30 cellular contexts compared by ENCODE assay signal in the genomic region with DNA sequence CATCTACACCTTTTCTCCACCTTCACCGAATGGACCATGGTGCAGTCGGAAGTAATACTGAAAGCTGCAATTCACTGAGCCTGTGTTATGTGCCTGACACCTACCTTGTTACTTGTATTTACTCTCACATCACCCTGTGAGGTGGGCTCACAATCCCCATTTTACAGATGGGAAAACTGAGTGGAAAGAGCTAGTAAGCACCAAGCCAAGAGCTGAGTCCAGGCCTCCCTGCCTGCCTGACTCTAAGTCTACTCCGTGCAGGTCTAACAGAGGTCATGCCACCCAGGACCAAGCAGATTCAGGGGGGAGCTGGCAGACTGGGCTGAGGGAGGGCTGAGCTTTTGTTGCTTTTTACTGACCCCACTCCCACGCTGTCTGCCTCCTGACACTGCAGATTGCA. TPM values are rescaled to one million over a fixed set of nuclear protein-coding genes. Genes with fewer than 3 reads are reported as not detected.
DNase-seq lines count a peak whose midpoint lies in the region; ATAC-seq and TF ChIP-seq lines count a peak whose summit lies in the region.
"Had no signal": no experiment of that assay in that cellular context is flagged by ENCODE, and none has a peak within 500 bp of the region (broad histone marks: within the 10 kb centered on the region; RNA-seq: fewer than 3 reads in every experiment).

No MANE protein-coding gene starts in this region.

- H3K27ac Mint-ChIP-seq in stimulated activated effector memory CD8-positive, alpha-beta T cell treated with anti-CD3 and anti-CD28 coated beads, Interleukin-12 subunit alpha, Interleukin-12 subunit beta, amount 100 ng/mL, for 72 hours: peak overlapping the region; percentile 23
- H3K27ac Mint-ChIP-seq in CD8-positive, alpha-beta T cell: no peak overlapping the region
- H3K27ac Mint-ChIP-seq: activated T-cell treated with anti-CD3 and anti-CD28 coated beads, Interleukin-2, amount 50 U/mL, for 24 hours; B cell; CD4-positive, alpha-beta memory T cell; nephron progenitor cell; stimulated activated naive CD8-positive, alpha-beta T cell treated with anti-CD3 and anti-CD28 coated beads, Interleukin-15, Interleukin-2, amounts not matched to agents 100 ng/mL and 50 ng/mL, for 24 hours; T-helper 17 cell; type B pancreatic cell had no signal

- H3K36me3 ChIP-seq in heart right ventricle (no peaks in the 10 kb centered on the region), esophagus muscularis mucosa (no peaks in the 10 kb centered on the region), uterus (no peaks in the 10 kb centered on the region), SK-N-SH (replicated peaks in 1 of 2; ENCODE audit: control insufficient read depth in 1 of 2, insufficient read depth in 2 of 2, low read length in 1 of 2) (peaks cover 8 to 13% of the 10 kb centered on the region in 2 experiments)
- H3K36me3 ChIP-seq in CD8-positive, alpha-beta T cell (ENCODE audit: insufficient read depth, low read length): no peaks in the 10 kb centered on the region
- H3K36me3 ChIP-seq: MG63 had no signal

- H3K4me3 ChIP-seq in heart right ventricle (no peak overlapping the region), esophagus muscularis mucosa (no peak overlapping the region), uterus (no peak overlapping the region), SK-N-SH (ENCODE audit: low read depth in 2 of 2, low read length in 1 of 2) (no peak overlapping the region)
- no peak overlapping the region for H3K4me3 ChIP-seq in CD8-positive, alpha-beta T cell (ENCODE audit: low read depth, low read length)
- H3K4me3 ChIP-seq: GM12878, MG63 had no signal

- TF ChIP-seq CTCF in heart right ventricle (IDR thresholded peaks at IDR 0.05) (no peak), esophagus muscularis mucosa (IDR thresholded peaks at IDR 0.05) (no peak), uterus (IDR thresholded peaks at IDR 0.05) (no peak), SK-N-SH (IDR thresholded peaks at IDR 0.05) (no peak)
- TF ChIP-seq CTCF in CD8-positive, alpha-beta T cell (IDR thresholded peaks at IDR 0.05): no peak

- CTCF ChIA-PET in SK-N-SH (lab: Yijun Ruan, JAX): no interaction called here
- CTCF ChIA-PET in CD8-positive, alpha-beta T cell (lab: Charles Lee): interaction anchor here (0.8 to 1.6 kb wide), 6 partner anchors 13 to 33 kb away, joined by 3 to 11 read pairs (median 3); no protein-coding TSS in a partner anchor

- H3K9me2 ChIP-seq in SK-N-SH: no peaks in the 10 kb centered on the region

- H3K36me3 Mint-ChIP-seq in stimulated activated effector memory CD8-positive, alpha-beta T cell treated with anti-CD3 and anti-CD28 coated beads, Interleukin-12 subunit alpha, Interleukin-12 subunit beta, amount 100 ng/mL, for 72 hours: no peaks in the 10 kb centered on the region
- no peaks in the 10 kb centered on the region for H3K36me3 Mint-ChIP-seq in CD8-positive, alpha-beta T cell
- H3K36me3 Mint-ChIP-seq: activated naive CD8-positive, alpha-beta T cell treated with anti-CD3 and anti-CD28 coated beads, Interleukin-2, amount 10 ng/mL, durations not matched to agents 7 days and 5 days; CD4-positive, alpha-beta memory T cell; type B pancreatic cell had no signal

- 89% methylated on average over 4 of the region's 4 CpGs for WGBS in heart right ventricle, 2 donors
- 94% methylated on average over 4 of the region's 4 CpGs for WGBS in esophagus muscularis mucosa
- WGBS in SK-N-SH (ENCODE audit: low lambda C conversion rate): 74% methylated on average over 2 of the region's 4 CpGs

- 0 out of 2 replicates have a peak, but pooled peaks cover 4% of the 10 kb centered on the region for H4K20me1 ChIP-seq in SK-N-SH (ENCODE audit: insufficient read depth)

- intact Hi-C loops in heart right ventricle (cut with DNase I): no loop called here
- intact Hi-C loops in Right ventricle myocardium inferior (cut with DNase I): no loop called here
- intact Hi-C loops in esophagus muscularis mucosa (cut with DNase I): no loop called here
- intact Hi-C loops in uterus (cut with DNase I; ENCODE audit: low total_unique reads): no loop called here
- intact Hi-C loops in CD8-positive, alpha-beta T cell (cut with DNase I, micrococcal nuclease): loop anchor here in 1 of 2 experiments (5.0 kb wide), 1 partner anchor 179 kb away; no protein-coding TSS in a partner anchor

- no peak for TF ChIP-seq RAD21 in SK-N-SH (IDR thresholded peaks at IDR 0.05; ENCODE audit: low read length)

- H3K27ac ChIP-seq in heart right ventricle (peak overlapping the region in 7 of 10 donors; percentile 6 to 71 (median 62)), esophagus muscularis mucosa (replicated peaks in 1 of 4) (peak overlapping the region; percentile 47 to 63 (median 59)), uterus (peak overlapping the region; percentile 63 to 78), SK-N-SH (ENCODE audit: low read depth in 2 of 2, low read length in 1 of 2) (no peak overlapping the region)
- H3K27ac ChIP-seq in CD8-positive, alpha-beta T cell (ENCODE audit: low read depth, low read length): no peak overlapping the region
- H3K27ac ChIP-seq: foreskin keratinocyte had no signal

- H3K4me1 ChIP-seq in heart right ventricle (peaks cover 0 to 63% (median 23%) of the 10 kb centered on the region in 9 donors), esophagus muscularis mucosa (peaks cover 8 to 68% (median 47%) of the 10 kb centered on the region in 4 donors), uterus (peaks cover 4 to 16% of the 10 kb centered on the region in 2 donors), SK-N-SH (ENCODE audit: control insufficient read depth in 1 of 2, insufficient read depth in 2 of 2, low read depth in 1 of 2, low read length in 1 of 2) (no peaks in the 10 kb centered on the region)
- H3K4me1 ChIP-seq in CD8-positive, alpha-beta T cell (ENCODE audit: insufficient read depth, low read length): peaks cover 27% of the 10 kb centered on the region
- H3K4me1 ChIP-seq: foreskin keratinocyte had no signal

- no peak for TF ChIP-seq EP300 in esophagus muscularis mucosa (IDR thresholded peaks at IDR 0.05)
- TF ChIP-seq EP300 in SK-N-SH (IDR thresholded peaks at IDR 0.05; ENCODE audit: borderline replicate concordance in 1 of 2, low read depth in 1 of 2, low read length in 1 of 2): no peak

- no peaks in the 10 kb centered on the region for H3K27me3 Mint-ChIP-seq in CD8-positive, alpha-beta T cell (ENCODE audit: low read depth)
- H3K27me3 Mint-ChIP-seq: activated naive CD8-positive, alpha-beta T cell treated with anti-CD3 and anti-CD28 coated beads, Interleukin-2, amount 10 ng/mL, durations not matched to agents 7 days and 5 days; activated T-cell treated with anti-CD3 and anti-CD28 coated beads, Interleukin-2, amount 50 U/mL, for 24 hours; CD4-positive, alpha-beta memory T cell; central memory CD8-positive, alpha-beta T cell; stimulated activated naive CD8-positive, alpha-beta T cell treated with anti-CD3 and anti-CD28 coated beads, Interleukin-15, Interleukin-2, amounts not matched to agents 100 ng/mL and 50 ng/mL, for 24 hours; T-helper 17 cell had no signal

- H3K4me3 Mint-ChIP-seq in stimulated activated effector memory CD8-positive, alpha-beta T cell treated with anti-CD3 and anti-CD28 coated beads, Interleukin-12 subunit alpha, Interleukin-12 subunit beta, amount 100 ng/mL, for 72 hours: no peak overlapping the region
- no peak overlapping the region for H3K4me3 Mint-ChIP-seq in CD8-positive, alpha-beta T cell
- H3K4me3 Mint-ChIP-seq: activated naive CD8-positive, alpha-beta T cell treated with anti-CD3 and anti-CD28 coated beads, Interleukin-2, amount 10 ng/mL, durations not matched to agents 7 days and 5 days; activated T-cell treated with anti-CD3 and anti-CD28 coated beads, Interleukin-2, amount 50 U/mL, for 24 hours; B cell; CD4-positive, alpha-beta memory T cell; central memory CD8-positive, alpha-beta T cell; nephron progenitor cell; stimulated activated naive CD8-positive, alpha-beta T cell treated with anti-CD3 and anti-CD28 coated beads, Interleukin-15, Interleukin-2, amounts not matched to agents 100 ng/mL and 50 ng/mL, for 24 hours; T-helper 17 cell; type B pancreatic cell had no signal

- DNase-seq in heart right ventricle (no peak), Right ventricle myocardium inferior (ENCODE audit: missing footprints) (no peak), esophagus muscularis mucosa (ENCODE audit: extremely low spot score) (no peak), uterus (no peak), SK-N-SH (no peak), ACHN (no peak)
- no peak for DNase-seq in stimulated activated effector memory CD8-positive, alpha-beta T cell treated with anti-CD3 and anti-CD28 coated beads, Interleukin-12 subunit alpha, Interleukin-12 subunit beta, amount 100 ng/mL, for 72 hours (ENCODE audit: low spot score in 2 of 2)
- no peak for DNase-seq in CD8-positive, alpha-beta T cell
- DNase-seq: activated CD4-positive, alpha-beta T cell treated with anti-CD3 and anti-CD28 coated beads, Interleukin-2, amount 50 U/mL, for 1 hour; activated CD4-positive, CD25-positive, alpha-beta regulatory T cell; activated effector memory CD4-positive, alpha-beta T cell treated with anti-CD3 and anti-CD28 coated beads, Interleukin-2, amount 50 U/mL, for 16 hours; activated naive CD8-positive, alpha-beta T cell treated with anti-CD3 and anti-CD28 coated beads, Interleukin-2, amount 10 ng/mL, durations not matched to agents 7 days and 5 days; activated T-cell treated with anti-CD3 and anti-CD28 coated beads, Interleukin-2, amount 50 U/mL, for 24 hours; CD4-positive, alpha-beta memory T cell; dermis blood vessel endothelial cell; EL; foreskin keratinocyte; KG1; NCI-H1930; nephron progenitor cell; PC-3; small intestine; T-helper 17 cell had no signal

- no peaks in the 10 kb centered on the region for H3K9me3 Mint-ChIP-seq in stimulated activated effector memory CD8-positive, alpha-beta T cell treated with anti-CD3 and anti-CD28 coated beads, Interleukin-12 subunit alpha, Interleukin-12 subunit beta, amount 100 ng/mL, for 72 hours
- H3K9me3 Mint-ChIP-seq in CD8-positive, alpha-beta T cell: no peaks in the 10 kb centered on the region
- H3K9me3 Mint-ChIP-seq: activated T-cell treated with anti-CD3 and anti-CD28 coated beads, Interleukin-2, amount 50 U/mL, for 24 hours; central memory CD8-positive, alpha-beta T cell; nephron progenitor cell; stimulated activated naive CD8-positive, alpha-beta T cell treated with anti-CD3 and anti-CD28 coated beads, Interleukin-15, Interleukin-2, amounts not matched to agents 100 ng/mL and 50 ng/mL, for 24 hours; type B pancreatic cell had no signal

- peaks cover 8% of the 10 kb centered on the region; the same call in 1 of the 2 replicates for H3K79me2 ChIP-seq in SK-N-SH (ENCODE audit: insufficient read depth)

- no peaks in the 10 kb centered on the region for H3F3A ChIP-seq in SK-N-SH (replicated peaks; ENCODE audit: insufficient read depth)

- peaks cover 34% of the 10 kb centered on the region for H3K4me1 Mint-ChIP-seq in stimulated activated effector memory CD8-positive, alpha-beta T cell treated with anti-CD3 and anti-CD28 coated beads, Interleukin-12 subunit alpha, Interleukin-12 subunit beta, amount 100 ng/mL, for 72 hours
- peaks cover 45% of the 10 kb centered on the region for H3K4me1 Mint-ChIP-seq in CD8-positive, alpha-beta T cell (ENCODE audit: low read depth)
- H3K4me1 Mint-ChIP-seq: B cell had no signal

- H3K27me3 ChIP-seq in heart right ventricle: no peaks in the 10 kb centered on the region
- peaks cover 0 to 5% (median 0%) of the 10 kb centered on the region in 4 donors for H3K27me3 ChIP-seq in esophagus muscularis mucosa
- no peaks in the 10 kb centered on the region for H3K27me3 ChIP-seq in uterus
- H3K27me3 ChIP-seq in SK-N-SH (ENCODE audit: insufficient read depth): no peaks in the 10 kb centered on the region
- H3K27me3 ChIP-seq in CD8-positive, alpha-beta T cell (ENCODE audit: insufficient read depth, low read length): no peaks in the 10 kb centered on the region
- H3K27me3 ChIP-seq: foreskin keratinocyte, MG63 had no signal

- H3K9me3 ChIP-seq in heart right ventricle (no peaks in the 10 kb centered on the region), esophagus muscularis mucosa (no peaks in the 10 kb centered on the region), uterus (no peaks in the 10 kb centered on the region), SK-N-SH (no peaks in the 10 kb centered on the region)
- H3K9me3 ChIP-seq in CD8-positive, alpha-beta T cell (ENCODE audit: low read length): no peaks in the 10 kb centered on the region
- H3K9me3 ChIP-seq: MG63 had no signal

- TF ChIP-seq POLR2A in esophagus muscularis mucosa (IDR thresholded peaks at IDR 0.05; ENCODE audit: low read depth): no peak
- TF ChIP-seq POLR2A in uterus (IDR thresholded peaks at IDR 0.05): no peak

- in situ Hi-C loops in ACHN (cut with HindIII; ENCODE audit: low pct_ligation_motif_present, low pct_unique_long_range_greater_than_20kb, low sequenced_read_pairs): no loop called here

- H2AFZ ChIP-seq in SK-N-SH (ENCODE audit: low read depth): no peak overlapping the region

- no peak overlapping the region for H3K9ac ChIP-seq in SK-N-SH

- no peak overlapping the region for H3K4me2 ChIP-seq in SK-N-SH

- POLR2A ChIA-PET in SK-N-SH (lab: Yijun Ruan, JAX): interaction anchor here (0.6 kb wide), 1 partner anchor 225 kb away, joined by 3 read pairs; the partner anchor contains the start of genes CPSF2 and NDUFB1
- POLR2A ChIA-PET in CD8-positive, alpha-beta T cell (lab: Charles Lee): interaction anchor here (0.6 to 1.4 kb wide), 3 partner anchors 29 to 512 kb away, joined by 3 to 6 read pairs (median 3); partner anchors contain the start of gene TC2N

- ATAC-seq in heart right ventricle (no peak), Right ventricle myocardium inferior (no peak)
- no peak for ATAC-seq in stimulated activated effector memory CD8-positive, alpha-beta T cell treated with anti-CD3 and anti-CD28 coated beads, Interleukin-12 subunit alpha, Interleukin-12 subunit beta, amount 100 ng/mL, for 72 hours
- ATAC-seq in CD8-positive, alpha-beta T cell: no peak
- ATAC-seq: esophagus mucosa, foreskin keratinocyte, GM12878, PC-3, T-helper 17 cell had no signal

RNA-seq across cellular contexts. Expression of gene TC2N, which starts 29.1 kb away (rescaled TPM):
- total RNA-seq in heart right ventricle (10 to 100 TPM in 1 of 10 donors, 1 to 10 TPM in 9; 1.8 to 12.4 (median 3.8) TPM), Right ventricle myocardium inferior (12.6 TPM), esophagus muscularis mucosa (10 to 100 TPM; 17.8 to 27.8 (median 23.7) TPM), uterus (10 to 100 TPM; 25.4 to 79.1 (median 36.5) TPM)
- polyA plus RNA-seq in heart right ventricle (1 to 10 TPM; 1.8 to 5.0 TPM), SK-N-SH (2012; rRNA removed) (0.02 TPM in 1 of 2 replicates, not detected in the other)
- 0.01 and 0.03 TPM in 2 replicates for polyA plus RNA-seq in SK-N-SH (2012; cell fraction: cytosol; rRNA removed)
- polyA plus RNA-seq in SK-N-SH (2012; cell fraction: nucleus; rRNA removed): 0.01 and 0.17 TPM in 2 replicates
- total RNA-seq in CD8-positive, alpha-beta T cell: 100 to 1,000 TPM; 132 TPM

RNA-seq across cellular contexts. Expression of gene FBLN5, which starts 51.1 kb away (rescaled TPM):
- total RNA-seq in heart right ventricle (10 to 100 TPM; 25.3 to 91.5 (median 36.6) TPM), Right ventricle myocardium inferior (85.3 TPM), esophagus muscularis mucosa (100 to 1,000 TPM in 3 of 4 donors, 10 to 100 TPM in 1; 79.7 to 161 (median 116) TPM), uterus (100 to 1,000 TPM in 2 of 4 donors, 10 to 100 TPM in 2; 48.0 to 304 (median 165) TPM)
- polyA plus RNA-seq in heart right ventricle (10 to 100 TPM; 46.5 to 65.9 TPM), SK-N-SH (2012; rRNA removed) (36.7 and 39.8 TPM in 2 replicates)
- 39.8 and 41.0 TPM in 2 replicates for polyA plus RNA-seq in SK-N-SH (2012; cell fraction: cytosol; rRNA removed)
- polyA plus RNA-seq in SK-N-SH (2012; cell fraction: nucleus; rRNA removed): 35.2 and 35.3 TPM in 2 replicates
- total RNA-seq in CD8-positive, alpha-beta T cell: 1 to 10 TPM; 1.4 TPM

Comparison
In these comparisons a context has a peak if more than half of its experiments do, and no peak if none do; other contexts are left out.
1. H3K27ac ChIP-seq: peak in heart right ventricle (7 of 10), esophagus muscularis mucosa (4 of 4) and uterus (2 of 2); none in SK-N-SH (0 of 2) and CD8-positive, alpha-beta T cell (single experiment).
2. RNA of gene FBLN5, which starts 51.1 kb away (total RNA-seq): 48.0 to 304 TPM in uterus, 79.7 to 161 TPM in esophagus muscularis mucosa, 85.3 TPM in Right ventricle myocardium inferior (single experiment) and 25.3 to 91.5 TPM in heart right ventricle; 1.4 TPM in CD8-positive, alpha-beta T cell; every median in the first group is over 10 times any median in the second.